ENCODE assay signal across 9 cellular contexts in genomic region chr3:4720316-4721075, GRCh38.
DNase-seq lines count a peak whose midpoint lies in the region; ATAC-seq, FAIRE-seq and TF ChIP-seq lines count a peak whose summit lies in the region.
"Had no signal": no experiment of that assay in that cellular context is flagged by ENCODE, and none has a peak within 500 bp of the region (broad histone marks: within the 10 kb centered on the region; RNA-seq: fewer than 3 reads in every experiment).

No MANE protein-coding gene starts in this region.

- POLR2A ChIA-PET in activated CD4-positive, alpha-beta T cell treated with anti-CD3 and anti-CD28 coated beads for 36 hours (lab: Charles Lee): interaction anchor here (0.5 kb wide), 1 partner anchor 305 kb away, joined by 4 read pairs; no protein-coding TSS in a partner anchor

- H3K27me3 Mint-ChIP-seq in activated CD4-positive, alpha-beta T cell treated with anti-CD3 and anti-CD28 coated beads for 36 hours: no peaks in the 10 kb centered on the region

- CTCF ChIA-PET in activated CD4-positive, alpha-beta T cell treated with anti-CD3 and anti-CD28 coated beads for 36 hours (lab: Charles Lee): interaction anchor here (0.6 to 2.4 kb wide), 20 partner anchors 9 to 391 kb away, joined by 3 to 26 read pairs (median 4); no protein-coding TSS in a partner anchor
- CTCF ChIA-PET in mammary epithelial cell (lab: Charles Lee; ENCODE audit: low non-redundant PET): interaction anchor here (0.6 to 2.0 kb wide), 5 partner anchors 9 to 337 kb away, joined by 3 to 17 read pairs (median 5); no protein-coding TSS in a partner anchor

- no peak overlapping the region for H3K4me2 ChIP-seq in mammary epithelial cell (ENCODE audit: insufficient read depth, low read depth, low read length)
- H3K4me2 ChIP-seq in keratinocyte (ENCODE audit: control insufficient read depth, extremely low read depth, insufficient read depth, low read depth, low read length): peak overlapping the region; percentile 64

- H3K27ac ChIP-seq in mammary epithelial cell (ENCODE audit: insufficient read depth, low read depth, low read length): no peak overlapping the region
- peak overlapping the region; percentile 41 for H3K27ac ChIP-seq in keratinocyte (ENCODE audit: control insufficient read depth, insufficient read depth, low read length)
- no peak overlapping the region for H3K27ac ChIP-seq in substantia nigra (ENCODE audit: low read depth, low read length, poor library complexity, severe bottlenecking)

- DNase-seq in activated CD4-positive, alpha-beta T cell treated with anti-CD3 and anti-CD28 coated beads for 36 hours: peak; percentile 36
- no peak for DNase-seq in activated CD4-positive, alpha-beta T cell treated with anti-CD3 and anti-CD28 coated beads, Interleukin-2, amount 50 U/mL, for 48 hours
- peak; percentile 79 for DNase-seq in NCI-H748 (lab: John Stamatoyannopoulos, UW; ENCODE audit: unreplicated experiment)
- DNase-seq in mammary epithelial cell: peak; percentile 70
- DNase-seq in keratinocyte (ENCODE audit: low read depth, low spot score): no peak
- peak in 29 of 49 donors; percentile 5 to 79 (median 44) for DNase-seq in substantia nigra (lab: John Stamatoyannopoulos, UW)
- DNase-seq in middle frontal gyrus (ENCODE audit: extremely low spot score, low spot score): no peak

- H3K4me3 ChIP-seq in mammary epithelial cell (replicated peaks in 1 of 3; ENCODE audit: insufficient read depth in 1 of 3, low read depth in 2 of 3, low read length in 3 of 3): no peak overlapping the region
- H3K4me3 ChIP-seq in keratinocyte (ENCODE audit: control insufficient read depth in 2 of 3, extremely low read depth in 1 of 3, insufficient read depth in 2 of 3, low read depth in 1 of 3, low read length in 3 of 3): no peak overlapping the region

- H3K4me1 Mint-ChIP-seq in activated CD4-positive, alpha-beta T cell treated with anti-CD3 and anti-CD28 coated beads for 36 hours: peaks cover 29% of the 10 kb centered on the region

- in situ Hi-C loops in mammary epithelial cell (cut with MboI; ENCODE audit: low sequenced_read_pairs in 2 of 2): loop anchor here (5.0 to 10.0 kb wide), 3 partner anchors 257 to 314 kb away; partner anchors contain the start of gene BHLHE40 (in 1 of the 2)

- no peaks in the 10 kb centered on the region for H3K9me1 ChIP-seq in keratinocyte (ENCODE audit: control insufficient read depth, extremely low read depth, insufficient read depth, low read length)

- BruUV-seq in mammary epithelial cell (replicated peaks; lab: Mats Ljungman, UMichigan): no TSS peak

- no peaks in the 10 kb centered on the region for H3K36me3 ChIP-seq in mammary epithelial cell (ENCODE audit: insufficient read depth, low read length)
- H3K36me3 ChIP-seq in keratinocyte (ENCODE audit: control insufficient read depth in 2 of 2, extremely low read depth in 1 of 2, insufficient read depth in 2 of 2, low read length in 2 of 2): no peaks in the 10 kb centered on the region

- peak; percentile 31 for ATAC-seq in activated CD4-positive, alpha-beta T cell treated with anti-CD3 and anti-CD28 coated beads for 36 hours
- no peak for ATAC-seq in HG03196 (IDR thresholded peaks at IDR 0.05; ENCODE audit: unreplicated experiment)

- no peak overlapping the region for H3K4me3 Mint-ChIP-seq in activated CD4-positive, alpha-beta T cell treated with anti-CD3 and anti-CD28 coated beads for 36 hours

- TF ChIP-seq CTCF in mammary epithelial cell (conservative IDR thresholded peaks at IDR 0.05 in 1 of 2, IDR thresholded peaks at IDR 0.05 in 1 of 2; ENCODE audit: extremely low read depth in 1 of 2, insufficient read depth in 1 of 2, low read depth in 1 of 2, low read length in 2 of 2) (peak; percentile 31 to 47), keratinocyte (optimal IDR thresholded peaks at IDR 0.05 in 1 of 3, IDR thresholded peaks at IDR 0.05 in 1 of 3, conservative IDR thresholded peaks at IDR 0.05 in 1 of 3; ENCODE audit: extremely low read depth in 1 of 3, insufficient read depth in 2 of 3, low read length in 3 of 3) (peak; percentile 38 to 69 (median 41))

- 39% methylated on average over 11 of the region's 12 CpGs for WGBS in mammary epithelial cell (ENCODE audit: low coverage, missing lambda C conversion rate)

- dilution Hi-C loops in mammary epithelial cell (cut with HindIII; ENCODE audit: low sequenced_read_pairs): no loop called here
- dilution Hi-C loops in keratinocyte (cut with MboI; ENCODE audit: extremely low pct_ligation_motif_present, low sequenced_read_pairs): no loop called here

- H3K9ac ChIP-seq in mammary epithelial cell (ENCODE audit: insufficient read depth, low read length) (no peak overlapping the region), keratinocyte (ENCODE audit: control insufficient read depth, extremely low read depth, insufficient read depth, low read length) (peak overlapping the region; percentile 55)

- H3K9me3 Mint-ChIP-seq in activated CD4-positive, alpha-beta T cell treated with anti-CD3 and anti-CD28 coated beads for 36 hours (ENCODE audit: low read depth): no peaks in the 10 kb centered on the region

- no peaks in the 10 kb centered on the region for H3K27me3 ChIP-seq in mammary epithelial cell (ENCODE audit: insufficient read depth, low read length)
- H3K27me3 ChIP-seq in keratinocyte (ENCODE audit: control insufficient read depth, extremely low read depth, insufficient read depth, low read length): no peaks in the 10 kb centered on the region

- H3K79me2 ChIP-seq in mammary epithelial cell (ENCODE audit: insufficient read depth, low read length): no peaks in the 10 kb centered on the region
- no peaks in the 10 kb centered on the region for H3K79me2 ChIP-seq in keratinocyte (ENCODE audit: control insufficient read depth, insufficient read depth, low read length)

- H3K36me3 Mint-ChIP-seq in activated CD4-positive, alpha-beta T cell treated with anti-CD3 and anti-CD28 coated beads for 36 hours (ENCODE audit: low read depth): peaks cover 8% of the 10 kb centered on the region

- H3K4me1 ChIP-seq in mammary epithelial cell (ENCODE audit: insufficient read depth, low read length) (peaks cover 25% of the 10 kb centered on the region), keratinocyte (ENCODE audit: control insufficient read depth, extremely low read depth, insufficient read depth, low read length) (peaks cover 24% of the 10 kb centered on the region)

- no peak overlapping the region for H3K27ac Mint-ChIP-seq in activated CD4-positive, alpha-beta T cell treated with anti-CD3 and anti-CD28 coated beads for 36 hours

- FAIRE-seq in keratinocyte (lab: Jason Lieb, UNC): peak; percentile 68
- FAIRE-seq: colon had no signal

- no peaks in the 10 kb centered on the region for H3K9me3 ChIP-seq in mammary epithelial cell (replicated peaks; ENCODE audit: insufficient read depth, low read length)
- no peaks in the 10 kb centered on the region for H3K9me3 ChIP-seq in keratinocyte (ENCODE audit: control insufficient read depth, low read depth, low read length)

- H2AFZ ChIP-seq in mammary epithelial cell (ENCODE audit: low read depth, low read length): no peak overlapping the region
- H2AFZ ChIP-seq in keratinocyte (ENCODE audit: control insufficient read depth, low read length): peak overlapping the region; percentile 62

- H4K20me1 ChIP-seq in mammary epithelial cell (ENCODE audit: insufficient read depth, low read length) (no peaks in the 10 kb centered on the region), keratinocyte (ENCODE audit: control insufficient read depth, extremely low read depth, insufficient read depth, low read length) (no peaks in the 10 kb centered on the region)

- intact Hi-C loops in activated CD4-positive, alpha-beta T cell treated with anti-CD3 and anti-CD28 coated beads for 36 hours (cut with DNase I, micrococcal nuclease): loop anchor here (5.0 kb wide), 3 partner anchors 112 to 187 kb away; no protein-coding TSS in a partner anchor
- intact Hi-C loops in mammary epithelial cell (cut with micrococcal nuclease): loop anchor here (1.0 kb wide), 1 partner anchor 337 kb away; no protein-coding TSS in a partner anchor

Comparison
In these comparisons a context has a peak if more than half of its experiments do, and no peak if none do; other contexts are left out.
1. DNase-seq: peak in activated CD4-positive, alpha-beta T cell treated with anti-CD3 and anti-CD28 coated beads for 36 hours (single experiment), NCI-H748 (single experiment), mammary epithelial cell (single experiment) and substantia nigra (29 of 49); none in activated CD4-positive, alpha-beta T cell treated with anti-CD3 and anti-CD28 coated beads, Interleukin-2, amount 50 U/mL, for 48 hours (0 of 2), keratinocyte (single experiment) and middle frontal gyrus (single experiment).